ENCODE assay signal across 1 cellular context in the genomic region with DNA sequence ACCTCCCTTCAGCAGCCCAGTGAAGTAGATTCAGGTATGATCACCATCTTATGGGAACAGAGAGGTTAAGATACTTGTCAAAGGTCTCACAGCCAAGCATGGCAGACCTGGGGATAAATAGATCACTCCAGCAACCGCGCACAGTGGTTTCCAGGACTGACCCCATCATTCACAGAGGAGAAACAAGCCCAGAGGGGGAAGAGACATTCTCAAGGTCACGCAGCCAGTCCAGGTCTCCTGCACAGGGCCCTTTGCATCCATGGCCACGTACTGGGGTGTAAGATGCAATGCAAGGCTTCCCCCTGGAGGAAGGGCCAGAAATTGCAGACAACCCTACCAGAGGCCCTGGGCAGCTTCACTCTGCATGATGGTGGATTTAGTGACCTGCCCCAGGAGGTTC.
TF ChIP-seq lines count a peak whose summit lies in the region.

No MANE protein-coding gene starts in this region.

TF ChIP-seq in GM23338, 12 proteins besides CTCF, POLR2A, EP300 and RAD21 (continued from another document):
- TF ChIP-seq, protein P1, sequence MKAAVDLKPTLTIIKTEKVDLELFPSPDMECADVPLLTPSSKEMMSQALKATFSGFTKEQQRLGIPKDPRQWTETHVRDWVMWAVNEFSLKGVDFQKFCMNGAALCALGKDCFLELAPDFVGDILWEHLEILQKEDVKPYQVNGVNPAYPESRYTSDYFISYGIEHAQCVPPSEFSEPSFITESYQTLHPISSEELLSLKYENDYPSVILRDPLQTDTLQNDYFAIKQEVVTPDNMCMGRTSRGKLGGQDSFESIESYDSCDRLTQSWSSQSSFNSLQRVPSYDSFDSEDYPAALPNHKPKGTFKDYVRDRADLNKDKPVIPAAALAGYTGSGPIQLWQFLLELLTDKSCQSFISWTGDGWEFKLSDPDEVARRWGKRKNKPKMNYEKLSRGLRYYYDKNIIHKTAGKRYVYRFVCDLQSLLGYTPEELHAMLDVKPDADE (IDR thresholded peaks at IDR 0.05): no peak
- no peak for TF ChIP-seq EZH2 (IDR thresholded peaks at IDR 0.05; ENCODE audit: low read depth, unreplicated experiment)
